ENCODE assay signal across 22 cellular contexts in the genomic region with DNA sequence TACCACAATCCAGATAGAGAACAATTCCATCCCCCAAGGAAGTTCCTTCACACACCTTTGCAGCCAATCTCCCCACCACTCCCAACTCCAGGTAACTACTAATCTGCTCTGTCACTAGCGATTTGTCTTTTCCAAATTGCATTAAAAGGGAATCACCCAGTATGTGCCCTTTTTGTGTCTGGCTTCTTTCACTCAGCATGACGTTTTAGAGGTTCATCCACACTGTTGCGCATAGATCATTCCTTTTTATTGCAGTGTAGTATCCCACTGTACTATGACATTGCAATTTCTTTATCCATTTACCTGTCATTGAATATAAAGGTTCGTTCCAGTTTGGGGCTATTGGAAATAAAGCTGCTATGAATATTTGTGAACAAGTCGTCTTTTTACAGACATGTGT.
"Had no signal": no experiment of that assay in that cellular context is flagged by ENCODE, and none has a peak within 500 bp of the region (broad histone marks: within the 10 kb centered on the region; RNA-seq: fewer than 3 reads in every experiment).

No MANE protein-coding gene starts in this region.

- H3K27ac ChIP-seq: hepatocyte, lower lobe of right lung, neural progenitor cell, parathyroid adenoma had no signal

- FAIRE-seq: kidney, urothelium cell line had no signal

- H3K36me3 ChIP-seq: gastrocnemius medialis, lower lobe of right lung, neural progenitor cell, spleen, thyroid gland, upper lobe of left lung had no signal

- H3K36me3 Mint-ChIP-seq: naive B cell; natural killer cell treated with Interleukin-12 subunit alpha and Interleukin-12 subunit beta and Interleukin-15 and Interleukin-18, amount 100 ng/mL, for 72 hours; neural progenitor cell; stimulated activated naive B cell treated with anti-CD40 and anti-IgM and Interleukin-4, amounts not matched to agents 10 μg/mL and 1 μg/mL and 100 μg/mL, for 72 hours had no signal

- H3K4me3 ChIP-seq: gastrocnemius medialis, heart left ventricle, hepatocyte, lower lobe of right lung, neural progenitor cell, right atrium auricular region, spleen, thyroid gland, upper lobe of left lung had no signal

- H3K4me1 Mint-ChIP-seq: naive B cell; stimulated activated naive B cell treated with anti-CD40 and anti-IgM and Interleukin-4, amounts not matched to agents 10 μg/mL and 1 μg/mL and 100 μg/mL, for 72 hours had no signal

- H3K9me3 Mint-ChIP-seq: natural killer cell treated with Interleukin-12 subunit alpha and Interleukin-12 subunit beta and Interleukin-15 and Interleukin-18, amount 100 ng/mL, for 72 hours; stimulated activated naive CD8-positive, alpha-beta T cell treated with anti-CD3 and anti-CD28 coated beads, Interleukin-15, Interleukin-2, amounts not matched to agents 100 ng/mL and 50 ng/mL, for 24 hours had no signal

- DNase-seq: caudate nucleus; cerebellar nuclear complex; cortex of kidney; effector CD4-positive, alpha-beta T cell; foreskin fibroblast; gastrocnemius medialis; heart left ventricle; kidney; lower lobe of right lung; naive B cell; spleen; stimulated activated naive B cell treated with anti-CD40 and anti-IgM and Interleukin-4, amounts not matched to agents 10 μg/mL and 1 μg/mL and 100 μg/mL, for 72 hours; thyroid gland; upper lobe of left lung had no signal

- H2AFZ ChIP-seq: hepatocyte, neural progenitor cell, parathyroid adenoma had no signal

- H3K27ac Mint-ChIP-seq: naive B cell; natural killer cell treated with Interleukin-12 subunit alpha and Interleukin-12 subunit beta and Interleukin-15 and Interleukin-18, amount 100 ng/mL, for 72 hours; neural progenitor cell; progenitor cell of endocrine pancreas; stimulated activated naive B cell treated with anti-CD40 and anti-IgM and Interleukin-4, amounts not matched to agents 10 μg/mL and 1 μg/mL and 100 μg/mL, for 72 hours; stimulated activated naive CD8-positive, alpha-beta T cell treated with anti-CD3 and anti-CD28 coated beads, Interleukin-15, Interleukin-2, amounts not matched to agents 100 ng/mL and 50 ng/mL, for 24 hours had no signal

- H3K9ac ChIP-seq: neural progenitor cell, parathyroid adenoma had no signal

- H3K4me3 Mint-ChIP-seq: naive B cell; natural killer cell treated with Interleukin-12 subunit alpha and Interleukin-12 subunit beta and Interleukin-15 and Interleukin-18, amount 100 ng/mL, for 72 hours; neural progenitor cell; stimulated activated naive B cell treated with anti-CD40 and anti-IgM and Interleukin-4, amounts not matched to agents 10 μg/mL and 1 μg/mL and 100 μg/mL, for 72 hours; stimulated activated naive CD8-positive, alpha-beta T cell treated with anti-CD3 and anti-CD28 coated beads, Interleukin-15, Interleukin-2, amounts not matched to agents 100 ng/mL and 50 ng/mL, for 24 hours had no signal

- H3K9me3 ChIP-seq: gastrocnemius medialis, heart left ventricle, lower lobe of right lung, right atrium auricular region, spleen, thyroid gland, upper lobe of left lung had no signal

- H3K27me3 ChIP-seq: gastrocnemius medialis, heart left ventricle, hepatocyte, right atrium auricular region, spleen, thyroid gland, upper lobe of left lung had no signal

- H3K4me2 ChIP-seq: hepatocyte, neural progenitor cell had no signal
